In genomic region chr14:99518441-99519346, GRCh38 we compare ENCODE assay signal across 9 cellular contexts. TPM values are rescaled to one million over a fixed set of nuclear protein-coding genes. Genes with fewer than 3 reads are reported as not detected.
A peak's percentile ranks its signal among the peaks of the same experiment; 100 is the strongest.
DNase-seq lines count a peak whose midpoint lies in the region; ATAC-seq and TF ChIP-seq lines count a peak whose summit lies in the region.
"Had no signal": no experiment of that assay in that cellular context is flagged by ENCODE, and none has a peak within 500 bp of the region (broad histone marks: within the 10 kb centered on the region; RNA-seq: fewer than 3 reads in every experiment).

No MANE protein-coding gene starts in this region.

- H3K36me3 ChIP-seq in naive thymus-derived CD4-positive, alpha-beta T cell (ENCODE audit: control insufficient read depth in 2 of 3, insufficient read depth in 3 of 3, low read length in 3 of 3) = peaks cover 0 to 16% (median 0%) of the 10 kb centered on the region in 3 experiments

- no peak overlapping the region for H3K27ac ChIP-seq in AG04450 (ENCODE audit: low read depth, low read length)
- H3K27ac ChIP-seq in naive thymus-derived CD4-positive, alpha-beta T cell (ENCODE audit: low read depth, low read length) = no peak overlapping the region

- no peak overlapping the region for H3K4me3 Mint-ChIP-seq in naive thymus-derived CD4-positive, alpha-beta T cell
- H3K4me3 Mint-ChIP-seq in stimulated activated memory B cell treated with anti-CD40 and anti-IgM and Interleukin-4, amounts not matched to agents 10 μg/mL and 1 μg/mL and 100 μg/mL, for 72 hours = no peak overlapping the region
- H3K4me3 Mint-ChIP-seq: stimulated activated naive CD8-positive, alpha-beta T cell treated with anti-CD3 and anti-CD28 coated beads, Interleukin-15, Interleukin-2, amounts not matched to agents 100 ng/mL and 50 ng/mL, for 24 hours had no signal

- CTCF ChIA-PET in AG04450 (lab: Charles Lee) = interaction anchor here (0.7 to 2.9 kb wide), 7 partner anchors 10 to 150 kb away, joined by 3 to 22 read pairs (median 4); no protein-coding TSS in a partner anchor
- CTCF ChIA-PET in naive thymus-derived CD4-positive, alpha-beta T cell (lab: Charles Lee) = interaction anchor here (1.4 kb wide), 1 partner anchor 110 kb away, joined by 4 read pairs; no protein-coding TSS in a partner anchor

- ATAC-seq in GM18517 (IDR thresholded peaks at IDR 0.05; ENCODE audit: unreplicated experiment) (peak; percentile 64), HG03280 (IDR thresholded peaks at IDR 0.05; ENCODE audit: unreplicated experiment) (peak; percentile 63)
- peak; percentile 84 for ATAC-seq in naive thymus-derived CD4-positive, alpha-beta T cell
- ATAC-seq in stimulated activated memory B cell treated with anti-CD40 and anti-IgM and Interleukin-4, amounts not matched to agents 10 μg/mL and 1 μg/mL and 100 μg/mL, for 72 hours = peak; percentile 72

- intact Hi-C loops in naive thymus-derived CD4-positive, alpha-beta T cell (cut with micrococcal nuclease) = loop anchor here (1.0 to 5.0 kb wide), 5 partner anchors 86 to 367 kb away; partner anchors contain the start of genes CCDC85C (in 1 of the 2) and CYP46A1 (in 1 of the 2)

- no peaks in the 10 kb centered on the region for H3K27me3 ChIP-seq in AG04450 (ENCODE audit: control insufficient read depth, insufficient read depth, low read length)
- no peaks in the 10 kb centered on the region for H3K27me3 ChIP-seq in naive thymus-derived CD4-positive, alpha-beta T cell (ENCODE audit: control insufficient read depth in 2 of 2, insufficient read depth in 2 of 2, low read length in 2 of 2)

- TF ChIP-seq CTCF in AG04450 (IDR thresholded peaks at IDR 0.05; ENCODE audit: low read depth, low read length) = peak; percentile 94

- H3K4me1 Mint-ChIP-seq in naive thymus-derived CD4-positive, alpha-beta T cell = no peaks in the 10 kb centered on the region
- peaks cover 8% of the 10 kb centered on the region for H3K4me1 Mint-ChIP-seq in stimulated activated memory B cell treated with anti-CD40 and anti-IgM and Interleukin-4, amounts not matched to agents 10 μg/mL and 1 μg/mL and 100 μg/mL, for 72 hours

- H3K4me3 ChIP-seq in AG04450 (ENCODE audit: low read depth, low read length) = no peak overlapping the region
- no peak overlapping the region for H3K4me3 ChIP-seq in naive thymus-derived CD4-positive, alpha-beta T cell (ENCODE audit: low read length)

- H3K27me3 Mint-ChIP-seq in naive thymus-derived CD4-positive, alpha-beta T cell = no peaks in the 10 kb centered on the region
- no peaks in the 10 kb centered on the region for H3K27me3 Mint-ChIP-seq in stimulated activated memory B cell treated with anti-CD40 and anti-IgM and Interleukin-4, amounts not matched to agents 10 μg/mL and 1 μg/mL and 100 μg/mL, for 72 hours
- H3K27me3 Mint-ChIP-seq: stimulated activated naive CD8-positive, alpha-beta T cell treated with anti-CD3 and anti-CD28 coated beads, Interleukin-15, Interleukin-2, amounts not matched to agents 100 ng/mL and 50 ng/mL, for 24 hours had no signal

- POLR2A ChIA-PET in AG04450 (lab: Yijun Ruan, JAX) = no interaction called here
- POLR2A ChIA-PET in naive thymus-derived CD4-positive, alpha-beta T cell (lab: Charles Lee) = interaction anchor here (0.5 to 0.6 kb wide), 2 partner anchors 97 to 168 kb away, joined by 3 to 4 read pairs; no protein-coding TSS in a partner anchor

- H3K9me3 ChIP-seq in AG04450 (ENCODE audit: control insufficient read depth, insufficient read depth, low read length) = no peaks in the 10 kb centered on the region; the same call in 1 of the 2 replicates
- no peaks in the 10 kb centered on the region for H3K9me3 ChIP-seq in naive thymus-derived CD4-positive, alpha-beta T cell (ENCODE audit: control insufficient read depth in 2 of 3, low read length in 3 of 3)

- H3K4me1 ChIP-seq in naive thymus-derived CD4-positive, alpha-beta T cell (ENCODE audit: control insufficient read depth in 2 of 2, insufficient read depth in 2 of 2, low read length in 2 of 2) = no peaks in the 10 kb centered on the region

- peak overlapping the region in 1 of 9 donors; percentile 5 for H3K27ac Mint-ChIP-seq in naive thymus-derived CD4-positive, alpha-beta T cell
- no peak overlapping the region for H3K27ac Mint-ChIP-seq in stimulated activated memory B cell treated with anti-CD40 and anti-IgM and Interleukin-4, amounts not matched to agents 10 μg/mL and 1 μg/mL and 100 μg/mL, for 72 hours
- H3K27ac Mint-ChIP-seq: stimulated activated naive CD8-positive, alpha-beta T cell treated with anti-CD3 and anti-CD28 coated beads, Interleukin-15, Interleukin-2, amounts not matched to agents 100 ng/mL and 50 ng/mL, for 24 hours had no signal

- H3K9me3 Mint-ChIP-seq in naive thymus-derived CD4-positive, alpha-beta T cell = no peaks in the 10 kb centered on the region
- no peaks in the 10 kb centered on the region for H3K9me3 Mint-ChIP-seq in stimulated activated memory B cell treated with anti-CD40 and anti-IgM and Interleukin-4, amounts not matched to agents 10 μg/mL and 1 μg/mL and 100 μg/mL, for 72 hours
- H3K9me3 Mint-ChIP-seq: stimulated activated naive CD8-positive, alpha-beta T cell treated with anti-CD3 and anti-CD28 coated beads, Interleukin-15, Interleukin-2, amounts not matched to agents 100 ng/mL and 50 ng/mL, for 24 hours had no signal

- DNase-seq in AG04450 (ENCODE audit: low read depth, low spot score) (no peak), NCI-H526 treated with DMSO at 0.1 percent for 48 hours (lab: John Stamatoyannopoulos, UW) (peak; percentile 6), epidermal melanocyte (ENCODE audit: insufficient read length, low spot score) (peak; percentile 51)
- peak; percentile 48 to 93 (median 86) for DNase-seq in activated CD8-positive, alpha-beta memory T cell treated with anti-CD3 and anti-CD28 coated beads for 48 hours (ENCODE audit: low read depth in 2 of 3, low spot score in 2 of 3)
- peak; percentile 69 to 91 (median 81) for DNase-seq in naive thymus-derived CD4-positive, alpha-beta T cell

- no peaks in the 10 kb centered on the region for H3K36me3 Mint-ChIP-seq in naive thymus-derived CD4-positive, alpha-beta T cell
- no peaks in the 10 kb centered on the region for H3K36me3 Mint-ChIP-seq in stimulated activated memory B cell treated with anti-CD40 and anti-IgM and Interleukin-4, amounts not matched to agents 10 μg/mL and 1 μg/mL and 100 μg/mL, for 72 hours

RNA-seq across cellular contexts. Expression of gene CCNK, which starts 37.5 kb away (rescaled TPM):
- polyA plus RNA-seq in AG04450 (2011; rRNA removed) = 18.9 and 33.4 TPM in 2 replicates
- polyA minus RNA-seq in AG04450 (2011; rRNA and poly(A)+ RNA removed) = 34.9 and 38.3 TPM in 2 replicates
- 100 to 1,000 TPM in 2 of 5 experiments, 10 to 100 TPM in 3; 68.4 to 139 (median 81.9) TPM for total RNA-seq in naive thymus-derived CD4-positive, alpha-beta T cell
- 10 to 100 TPM; 16.5 to 19.8 TPM for polyA plus RNA-seq in naive thymus-derived CD4-positive, alpha-beta T cell

RNA-seq across cellular contexts. Expression of gene SETD3, which starts 38.0 kb away (rescaled TPM):
- polyA plus RNA-seq in AG04450 (2011; rRNA removed) = 23.7 and 25.0 TPM in 2 replicates
- 28.2 and 33.2 TPM in 2 replicates for polyA minus RNA-seq in AG04450 (2011; rRNA and poly(A)+ RNA removed)
- total RNA-seq in naive thymus-derived CD4-positive, alpha-beta T cell = 10 to 100 TPM; 42.7 to 59.4 (median 53.5) TPM
- polyA plus RNA-seq in naive thymus-derived CD4-positive, alpha-beta T cell = 10 to 100 TPM; 32.2 to 47.4 TPM
